19 cellular contexts compared by ENCODE assay signal in genomic region chr7:98785929-98786571, GRCh38.
"Had no signal": no experiment of that assay in that cellular context is flagged by ENCODE, and none has a peak within 500 bp of the region (broad histone marks: within the 10 kb centered on the region; RNA-seq: fewer than 3 reads in every experiment).

No MANE protein-coding gene starts in this region.

- DNase-seq: activated CD4-positive, alpha-beta T cell treated with anti-CD3 and anti-CD28 coated beads for 48 hours; activated CD8-positive, alpha-beta memory T cell treated with anti-CD3 and anti-CD28 coated beads, Interleukin-2, amount 50 U/mL, for 48 hours; activated CD8-positive, alpha-beta T cell treated with anti-CD3 and anti-CD28 coated beads, Interleukin-2, amount 10 ng/mL, durations not matched to agents 7 days and 5 days; activated naive CD4-positive, alpha-beta T cell treated with Interleukin-2 at 50 U/mL for 16 hours; activated naive CD8-positive, alpha-beta T cell treated with anti-CD3 and anti-CD28 coated beads, Interleukin-2, amount 50 U/mL, for 24 hours; caudate nucleus; cortex of kidney; effector memory CD4-positive, alpha-beta T cell; kidney; retina; stimulated activated CD4-positive, alpha-beta T cell treated with anti-CD3 and anti-CD28 coated beads, Interleukin-15, amount 100 ng/mL, for 24 hours; stimulated activated CD4-positive, alpha-beta T cell treated with anti-CD3 and anti-CD28 coated beads, Interleukin-4, amount 100 ng/mL, for 4 hours; T1000; tibial artery had no signal

- FAIRE-seq: kidney had no signal

- H3K4me3 ChIP-seq: hepatocyte, tibial artery, vagina had no signal

- H3K27me3 ChIP-seq: hepatocyte, vagina had no signal

- ATAC-seq: activated CD8-positive, alpha-beta T cell treated with anti-CD3 and anti-CD28 coated beads, Interleukin-2, amount 10 ng/mL, durations not matched to agents 7 days and 5 days; activated naive CD8-positive, alpha-beta T cell treated with anti-CD3 and anti-CD28 coated beads, Interleukin-2, amount 50 U/mL, for 24 hours; WTC11 had no signal

- H3K79me2 ChIP-seq: hepatocyte, parathyroid adenoma had no signal

- H2AFZ ChIP-seq: hepatocyte, parathyroid adenoma had no signal

- H3K27ac ChIP-seq: epithelial cell of prostate, hepatocyte, parathyroid adenoma, tibial artery, vagina had no signal

- H3K36me3 ChIP-seq: tibial artery, vagina had no signal

- H3K9me3 ChIP-seq: tibial artery, vagina had no signal

- H3K4me1 ChIP-seq: parathyroid adenoma, vagina had no signal

- H3K9ac ChIP-seq: parathyroid adenoma had no signal

- H3K4me2 ChIP-seq: hepatocyte had no signal
